8 cellular contexts compared by ENCODE assay signal in genomic region chr1:1004780-1005697, GRCh38. TPM values are rescaled to one million over a fixed set of nuclear protein-coding genes. Genes with fewer than 3 reads are reported as not detected.
DNase-seq lines count a peak whose midpoint lies in the region; FAIRE-seq and TF ChIP-seq lines count a peak whose summit lies in the region.

No MANE protein-coding gene starts in this region.

- H3K9me3 ChIP-seq in Peyer's patch, result no peaks in the 10 kb centered on the region

- no peaks in the 10 kb centered on the region for H3K36me3 ChIP-seq in Peyer's patch

- TF ChIP-seq POLR2A in GM12892 (IDR thresholded peaks at IDR 0.05; ENCODE audit: low read depth, low read length) (no peak), Peyer's patch (IDR thresholded peaks at IDR 0.05) (peak in 1 of 2 donors; percentile 7)

- no peak for TF ChIP-seq CTCF in Peyer's patch (IDR thresholded peaks at IDR 0.05)
- TF ChIP-seq CTCF in fibroblast of the aortic adventitia (IDR thresholded peaks at IDR 0.05; ENCODE audit: insufficient read depth, low read length), result no peak
- no peak for TF ChIP-seq CTCF in progenitor cell of endocrine pancreas (IDR thresholded peaks at IDR 0.05; ENCODE audit: unreplicated experiment)

- H3K36me3 Mint-ChIP-seq in progenitor cell of endocrine pancreas (ENCODE audit: insufficient read depth), result peaks cover 3% of the 10 kb centered on the region

- H3K4me3 Mint-ChIP-seq in progenitor cell of endocrine pancreas (ENCODE audit: low read depth), result peak overlapping the region; percentile 12

- no peaks in the 10 kb centered on the region for H3K9me3 Mint-ChIP-seq in progenitor cell of endocrine pancreas (ENCODE audit: low read depth)

- DNase-seq in GM12892 (ENCODE audit: insufficient read length) (no peak), Peyer's patch (peak in 1 of 3 donors; percentile 68), fibroblast of the aortic adventitia (ENCODE audit: low read depth) (peak; percentile 39), progenitor cell of endocrine pancreas (ENCODE audit: low spot score, unreplicated experiment) (no peak), NCI-H226 (no peak), NCI-H2171 (lab: John Stamatoyannopoulos, UW) (no peak)
- DNase-seq in activated naive CD4-positive, alpha-beta T cell treated with Interleukin-2 at 50 U/mL for 16 hours, result no peak
- no peak for DNase-seq in activated effector memory CD4-positive, alpha-beta T cell treated with anti-CD3 and anti-CD28 coated beads, Interleukin-2, amount 50 U/mL, for 16 hours

- H3K27ac ChIP-seq in Peyer's patch, result peak overlapping the region in 3 of 4 donors; percentile 63 to 96 (median 88)

- peaks cover 3 to 51% (median 18%) of the 10 kb centered on the region in 4 donors for H3K4me1 ChIP-seq in Peyer's patch

- peaks cover 19% of the 10 kb centered on the region for H3K4me1 Mint-ChIP-seq in progenitor cell of endocrine pancreas (ENCODE audit: low read depth)

- H3K4me3 ChIP-seq in Peyer's patch, result peak overlapping the region in 2 of 4 donors; percentile 48 to 51
- H3K4me3 ChIP-seq in fibroblast of the aortic adventitia (ENCODE audit: low read depth, low read length), result no peak overlapping the region

- H3K27me3 Mint-ChIP-seq in progenitor cell of endocrine pancreas, result peaks cover 5% of the 10 kb centered on the region

- peaks cover 0 to 2% of the 10 kb centered on the region in 2 donors for H3K27me3 ChIP-seq in Peyer's patch

- H3K27ac Mint-ChIP-seq in progenitor cell of endocrine pancreas, result peak overlapping the region; percentile 81

- FAIRE-seq in GM12892 (lab: Jason Lieb, UNC), result peak; percentile 17

RNA-seq across cellular contexts. Expression of gene HES4, which starts 5.1 kb away (rescaled TPM):
- polyA plus RNA-seq in GM12892 (2012; ENCODE audit: missing spikeins), result not detected
- total RNA-seq in Peyer's patch (10 to 100 TPM in 2 of 4 donors, 1 to 10 TPM in 2; 3.9 to 12.4 (median 7.7) TPM), fibroblast of the aortic adventitia (ENCODE audit: low replicate concordance) (0.36 and 0.82 TPM in 2 replicates), progenitor cell of endocrine pancreas (83.8 and 87.4 TPM in 2 replicates)

RNA-seq across cellular contexts. Expression of gene ISG15, which starts 8.3 kb away (rescaled TPM):
- polyA plus RNA-seq in GM12892 (2012; ENCODE audit: missing spikeins), result 54.6 TPM
- total RNA-seq in Peyer's patch (10 to 100 TPM; 17.0 to 91.6 (median 40.1) TPM), fibroblast of the aortic adventitia (ENCODE audit: low replicate concordance) (34.7 and 39.6 TPM in 2 replicates), progenitor cell of endocrine pancreas (13.6 and 14.3 TPM in 2 replicates)

RNA-seq across cellular contexts. Expression of gene AGRN, which starts 14.9 kb away (rescaled TPM):
- polyA plus RNA-seq in GM12892 (2012; ENCODE audit: missing spikeins), result 15.1 TPM
- total RNA-seq in Peyer's patch (100 to 1,000 TPM in 1 of 4 donors, 10 to 100 TPM in 3; 33.0 to 103 (median 41.4) TPM), fibroblast of the aortic adventitia (ENCODE audit: low replicate concordance) (7.9 and 85.7 TPM in 2 replicates), progenitor cell of endocrine pancreas (330 and 335 TPM in 2 replicates)

RNA-seq across cellular contexts. Expression of gene PERM1, which starts 23.1 kb away (rescaled TPM):
- not detected for polyA plus RNA-seq in GM12892 (2012; ENCODE audit: missing spikeins)
- total RNA-seq in Peyer's patch (under 1 TPM in 1 of 4 donors, not detected in 3; 0.35 TPM), fibroblast of the aortic adventitia (ENCODE audit: low replicate concordance) (0.57 TPM in 1 of 2 replicates, not detected in the other), progenitor cell of endocrine pancreas (not detected in 2 replicates)

RNA-seq across cellular contexts. Expression of gene PLEKHN1, which starts 38.8 kb away (rescaled TPM):
- polyA plus RNA-seq in GM12892 (2012; ENCODE audit: missing spikeins), result 0.11 TPM
- total RNA-seq in Peyer's patch (under 1 TPM in 3 of 4 donors, not detected in 1; 0.40 to 0.83 (median 0.47) TPM), fibroblast of the aortic adventitia (ENCODE audit: low replicate concordance) (0.54 TPM in 1 of 2 replicates, not detected in the other), progenitor cell of endocrine pancreas (1.1 and 1.9 TPM in 2 replicates)
